ENCODE assay signal across 1 cellular context in the genomic region with DNA sequence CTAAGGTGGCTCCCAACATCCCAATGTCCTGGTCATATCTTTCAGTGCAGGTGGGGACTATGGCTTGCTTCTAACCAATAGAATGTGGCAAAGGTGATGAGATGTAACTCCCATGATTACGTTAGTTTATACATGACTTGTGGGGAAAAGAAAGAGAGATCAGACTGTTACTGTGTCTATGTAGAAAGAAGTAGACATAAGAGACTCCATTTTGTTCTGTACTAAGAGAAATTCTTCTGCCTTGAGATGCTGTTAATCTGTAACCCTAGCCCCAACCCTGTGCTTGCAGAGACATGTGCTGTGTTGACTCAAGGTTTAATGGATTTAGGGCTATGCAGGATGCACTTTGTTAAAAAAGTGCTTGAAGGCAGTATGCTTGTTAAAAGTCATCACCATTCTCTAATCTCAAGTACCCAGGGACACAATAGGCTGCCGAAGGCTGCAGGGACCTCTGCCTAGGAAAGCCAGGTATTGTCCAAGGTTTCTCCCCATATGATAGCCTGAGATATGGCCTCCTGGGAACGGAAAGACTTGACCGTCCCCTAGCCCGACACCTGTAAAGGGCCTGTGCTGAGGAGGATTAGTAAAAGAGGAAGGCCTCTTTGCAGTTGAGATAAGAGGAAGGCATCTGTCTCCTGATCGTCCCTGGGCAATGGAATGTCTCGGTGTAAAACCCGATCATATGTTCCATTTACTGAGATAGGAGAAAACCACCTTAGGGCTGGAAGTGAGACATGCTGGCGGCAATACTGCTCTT. TPM values are rescaled to one million over a fixed set of nuclear protein-coding genes. Genes with fewer than 3 reads are reported as not detected.
"Had no signal": no experiment of that assay in that cellular context is flagged by ENCODE, and none has a peak within 500 bp of the region (broad histone marks: within the 10 kb centered on the region; RNA-seq: fewer than 3 reads in every experiment).

No MANE protein-coding gene starts in this region.

RNA-seq across cellular contexts. Expression of a gene that starts 8.0 kb away (rescaled TPM):
- polyA plus RNA-seq: immature natural killer cell had no signal
